ENCODE assay signal across 9 cellular contexts in the genomic region with DNA sequence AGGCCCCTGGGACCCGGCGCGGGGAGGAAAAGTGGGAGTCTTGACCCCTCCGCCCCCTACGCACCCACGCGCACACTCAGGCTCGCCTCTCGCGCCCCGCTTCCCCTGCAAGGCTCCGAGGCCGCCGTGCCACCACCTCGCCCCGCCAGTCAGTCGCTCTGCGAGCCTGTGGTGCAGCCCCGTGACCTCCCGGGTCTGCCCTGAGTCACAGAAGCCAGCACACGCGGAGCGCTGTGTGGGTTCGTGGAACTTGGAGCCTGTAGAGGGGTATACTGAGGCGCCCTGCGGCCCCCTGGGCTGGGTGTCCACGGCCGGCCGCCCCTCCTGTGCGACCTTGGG. TPM values are rescaled to one million over a fixed set of nuclear protein-coding genes. Genes with fewer than 3 reads are reported as not detected.
DNase-seq lines count a peak whose midpoint lies in the region; ATAC-seq and TF ChIP-seq lines count a peak whose summit lies in the region.
"Had no signal": no experiment of that assay in that cellular context is flagged by ENCODE, and none has a peak within 500 bp of the region (broad histone marks: within the 10 kb centered on the region; RNA-seq: fewer than 3 reads in every experiment).

No MANE protein-coding gene starts in this region.

- no peak for TF ChIP-seq CTCF in chondrocyte (IDR thresholded peaks at IDR 0.05)

- peak overlapping the region; percentile 82 to 100 (median 98) for H3K4me2 ChIP-seq in BLaER1 treated with 17β-estradiol and CSF1 and Interleukin-3, amounts not matched to agents 10 nM and 100 nM

- DNase-seq in SW480 (ENCODE audit: low spot score) (peak; percentile 54), chondrocyte (ENCODE audit: low spot score) (no peak), myocyte (ENCODE audit: low read depth) (peak; percentile 53), aorta (peak in 1 of 2 donors; percentile 81), HCEC 1CT (no peak), NCI-H1930 (lab: John Stamatoyannopoulos, UW) (no peak), mesenteric fat pad (ENCODE audit: low spot score) (no peak)

- intact Hi-C loops in aorta (cut with DNase I): no loop called here

- H3K27me3 Mint-ChIP-seq in chondrocyte (ENCODE audit: low read depth): no peaks in the 10 kb centered on the region

- H3K27ac ChIP-seq in BLaER1 treated with 17β-estradiol and CSF1 and Interleukin-3, amounts not matched to agents 10 nM and 100 nM: peak overlapping the region; percentile 63 to 97 (median 82); a peak in 21 of 22 replicates
- peak overlapping the region; percentile 5 to 73 for H3K27ac ChIP-seq in aorta (ENCODE audit: low read depth in 1 of 2, low read length in 2 of 2)

- H4K20me1 ChIP-seq in BLaER1 treated with 17β-estradiol and CSF1 and Interleukin-3, amounts not matched to agents 10 nM and 100 nM: peaks cover 0 to 10% (median 0%) of the 10 kb centered on the region in 11 experiments; a peak in 3 of 22 replicates

- 23 to 30% methylated on average over 26 to 30 of the region's 30 CpGs for WGBS in aorta, 2 donors

- H3K9me3 ChIP-seq in BLaER1 treated with 17β-estradiol and CSF1 and Interleukin-3, amounts not matched to agents 10 nM and 100 nM (replicated peaks in 1 of 11): no peaks in the 10 kb centered on the region
- H3K9me3 ChIP-seq in aorta (ENCODE audit: control insufficient read depth, low read length): no peaks in the 10 kb centered on the region

- peak overlapping the region; percentile 56 to 78 (median 69) for H3K4me3 ChIP-seq in BLaER1 treated with 17β-estradiol and CSF1 and Interleukin-3, amounts not matched to agents 10 nM and 100 nM
- peak overlapping the region; percentile 55 to 62 for H3K4me3 ChIP-seq in aorta (ENCODE audit: low read length in 2 of 2)

- no peak for ATAC-seq in aorta (ENCODE audit: low FRiP score)

- H3K27me3 ChIP-seq in BLaER1 treated with 17β-estradiol and CSF1 and Interleukin-3, amounts not matched to agents 10 nM and 100 nM: peaks cover 0 to 17% (median 13%) of the 10 kb centered on the region in 11 experiments; a peak in 19 of 22 replicates
- H3K27me3 ChIP-seq in aorta (ENCODE audit: control insufficient read depth in 1 of 2, insufficient read depth in 2 of 2, low read length in 1 of 2): no peaks in the 10 kb centered on the region

- no peaks in the 10 kb centered on the region; a peak in 1 of 22 replicates for H3K36me3 ChIP-seq in BLaER1 treated with 17β-estradiol and CSF1 and Interleukin-3, amounts not matched to agents 10 nM and 100 nM
- no peaks in the 10 kb centered on the region for H3K36me3 ChIP-seq in aorta (ENCODE audit: control insufficient read depth in 1 of 2, insufficient read depth in 2 of 2, low read length in 1 of 2)

- no peak overlapping the region for H3K27ac Mint-ChIP-seq in chondrocyte (ENCODE audit: unreplicated experiment)

- H3K9ac ChIP-seq in BLaER1 treated with 17β-estradiol and CSF1 and Interleukin-3, amounts not matched to agents 10 nM and 100 nM: peak overlapping the region; percentile 69 to 83 (median 79)

- H3K4me1 Mint-ChIP-seq in chondrocyte (ENCODE audit: low read depth): peaks cover 35% of the 10 kb centered on the region

- H3K4me3 Mint-ChIP-seq in chondrocyte (ENCODE audit: unreplicated experiment): peak overlapping the region; percentile 38

- no peaks in the 10 kb centered on the region for H3K9me3 Mint-ChIP-seq in chondrocyte (ENCODE audit: low read depth)

- no peaks in the 10 kb centered on the region for H3K36me3 Mint-ChIP-seq in chondrocyte (ENCODE audit: low read depth)

- H3K4me1 ChIP-seq in BLaER1 treated with 17β-estradiol and CSF1 and Interleukin-3, amounts not matched to agents 10 nM and 100 nM: peaks cover 63 to 78% (median 68%) of the 10 kb centered on the region in 10 experiments
- H3K4me1 ChIP-seq in aorta (ENCODE audit: control insufficient read depth in 1 of 2, insufficient read depth in 2 of 2, low read length in 2 of 2): peaks cover 0 to 5% of the 10 kb centered on the region in 2 donors

RNA-seq across cellular contexts. Expression of gene ALS2CL, which starts 0.4 kb away (rescaled TPM):
- total RNA-seq in chondrocyte (1.4 to 5.2 TPM (median 3.6 TPM) in 3 replicates), myocyte (15.0 and 19.6 TPM in 2 replicates), aorta (10 to 100 TPM; 21.0 to 28.7 TPM), mesenteric fat pad (8.4 TPM)
- polyA plus RNA-seq in myocyte (2012): 6.9 TPM
- 10 to 100 TPM in 1 of 2 donors, 1 to 10 TPM in 1; 3.8 to 40.7 TPM for polyA plus RNA-seq in aorta

RNA-seq across cellular contexts. Expression of gene TMIE, which starts 7.3 kb away (rescaled TPM):
- total RNA-seq in chondrocyte: 0.25 TPM in 1 of 3 replicates, not detected in the others
- 0.42 and 0.43 TPM in 2 replicates for total RNA-seq in myocyte
- polyA plus RNA-seq in myocyte (2012): 0.30 TPM
- total RNA-seq in aorta: under 1 TPM; 0.55 to 0.99 TPM
- polyA plus RNA-seq in aorta: under 1 TPM; 0.75 to 1.00 TPM
- total RNA-seq in mesenteric fat pad: 0.19 TPM

RNA-seq across cellular contexts. Expression of gene PRSS50, which starts 23.8 kb away (rescaled TPM):
- not detected in 3 replicates for total RNA-seq in chondrocyte
- total RNA-seq in myocyte: 0.45 and 0.68 TPM in 2 replicates
- 0.04 TPM for polyA plus RNA-seq in myocyte (2012)
- total RNA-seq in aorta: not detected
- under 1 TPM in 1 of 2 donors, not detected in 1; 0.31 TPM for polyA plus RNA-seq in aorta
- not detected for total RNA-seq in mesenteric fat pad
- total RNA-seq: fibroblast of lung had no signal
- polyA plus RNA-seq: fibroblast of lung had no signal

Comparison
In these comparisons a context has a peak if more than half of its experiments do, and no peak if none do; other contexts are left out.
1. DNase-seq: peak in SW480 (single experiment) and myocyte (single experiment); none in chondrocyte (single experiment), HCEC 1CT (single experiment), NCI-H1930 (0 of 2) and mesenteric fat pad (single experiment).